ENCODE assay signal across 29 cellular contexts in genomic region chr4:116878280-116878679, GRCh38.
DNase-seq lines count a peak whose midpoint lies in the region; ATAC-seq, FAIRE-seq and TF ChIP-seq lines count a peak whose summit lies in the region.
"Had no signal": no experiment of that assay in that cellular context is flagged by ENCODE, and none has a peak within 500 bp of the region (broad histone marks: within the 10 kb centered on the region; RNA-seq: fewer than 3 reads in every experiment).

No MANE protein-coding gene starts in this region.

- POLR2A ChIA-PET in K562 (lab: Yijun Ruan, JAX): no interaction called here

- ATAC-seq in K562: no peak
- ATAC-seq: T-cell had no signal

- peak; percentile 5 for DNase-seq in NCI-H82 (lab: John Stamatoyannopoulos, UW)
- no peak for DNase-seq in NCI-H82 treated with DMSO at 0.1 percent for 48 hours (lab: John Stamatoyannopoulos, UW; ENCODE audit: unreplicated experiment)
- DNase-seq in RKO (ENCODE audit: low spot score): peak; percentile 27
- no peak for DNase-seq in K562 (ENCODE audit: extremely low read depth in 1 of 4, low spot score in 3 of 4)
- no peak for DNase-seq in iPS-NIHi11 (ENCODE audit: low spot score)
- no peak for DNase-seq in Ammon's horn (ENCODE audit: low spot score)
- no peak for DNase-seq in NCI-H1417 (lab: John Stamatoyannopoulos, UW)
- DNase-seq: C1 segment of cervical spinal cord; CD4-positive, alpha-beta memory T cell; COR-L47; DMS79; EL; GDM1; GOT3; HCEC 1CT; Karpas-422; MV-4-11; NCI-H1105; NCI-H146; NCI-H1930; NCI-H2171; NCI-H226; NCI-H510A treated with DMSO at 0.1 percent for 48 hours; NCI-H748 treated with DMSO at 0.1 percent for 48 hours; SHP77; T-cell had no signal

- no peaks in the 10 kb centered on the region; the same call in 1 of the 2 replicates for H3K9me3 ChIP-seq in K562 (replicated peaks; ENCODE audit: control insufficient read depth, insufficient read depth, low read depth, low read length)

- H3K4me3 ChIP-seq in K562: no peak overlapping the region

- no peaks in the 10 kb centered on the region for H3K27me3 ChIP-seq in K562 (ENCODE audit: control insufficient read depth in 2 of 2, insufficient read depth in 2 of 2, low read length in 2 of 2)

- CTCF ChIA-PET in K562 (lab: Yijun Ruan, JAX; ENCODE audit: low intra/inter-chr PET ratio): no interaction called here

- TF ChIP-seq POLR2A in K562 (conservative IDR thresholded peaks at IDR 0.05): no peak

- no peak for FAIRE-seq in K562 (lab: Jason Lieb, UNC)
- FAIRE-seq: GM12891 had no signal

- no peaks in the 10 kb centered on the region for H3K4me1 ChIP-seq in K562 (replicated peaks in 1 of 2; ENCODE audit: control insufficient read depth in 2 of 2, insufficient read depth in 2 of 2, low read length in 2 of 2)

- H3K4me2 ChIP-seq in K562 (ENCODE audit: insufficient read depth, low read length): no peak overlapping the region

- no peaks in the 10 kb centered on the region for H3K36me3 ChIP-seq in K562 (ENCODE audit: control insufficient read depth, insufficient read depth, low read length)

- no peaks in the 10 kb centered on the region for H4K20me1 ChIP-seq in K562 (replicated peaks; ENCODE audit: control insufficient read depth, insufficient read depth, low read length)

- intact Hi-C loops in K562 (cut with micrococcal nuclease): no loop called here

- no peaks in the 10 kb centered on the region for H3K9me1 ChIP-seq in K562 (ENCODE audit: control insufficient read depth, insufficient read depth, low read length)

- H3K79me2 ChIP-seq in K562 (ENCODE audit: control insufficient read depth, insufficient read depth, low read length): no peaks in the 10 kb centered on the region

- H3K9ac ChIP-seq in K562 (ENCODE audit: insufficient read depth in 1 of 2, low read depth in 2 of 2, low read length in 2 of 2): no peak overlapping the region

- no peak overlapping the region for H2AFZ ChIP-seq in K562 (ENCODE audit: low read depth, low read length)

- BruUV-seq in K562 (replicated peaks; lab: Mats Ljungman, UMichigan): no TSS peak

- no peak for TF ChIP-seq CTCF in K562 (IDR thresholded peaks at IDR 0.05 in 2 of 3, conservative IDR thresholded peaks at IDR 0.05 in 1 of 3; ENCODE audit: insufficient read depth in 2 of 3, low read depth in 1 of 3, low read length in 3 of 3)

- no peak for TF ChIP-seq EP300 in K562 (IDR thresholded peaks at IDR 0.05; ENCODE audit: low read length)

- no peak for TF ChIP-seq RAD21 in K562 (CRISPR knock-in tag; conservative IDR thresholded peaks at IDR 0.05 in 1 of 2, IDR thresholded peaks at IDR 0.05 in 1 of 2)

- in situ Hi-C loops in K562 (cut with MboI): no loop called here

- H3K27ac ChIP-seq in K562 (ENCODE audit: extremely low read depth, low read depth, low read length): no peak overlapping the region
- H3K27ac ChIP-seq: HL-60, RWPE1 had no signal

TF ChIP-seq in K562, 482 proteins besides CTCF, POLR2A, EP300 and RAD21:
- TF ChIP-seq TFE3 (CRISPR knock-in tag; IDR thresholded peaks at IDR 0.05) (peak; percentile 68), KAT2B (IDR thresholded peaks at IDR 0.05; ENCODE audit: low read depth, low read length) (no peak)

Comparison
In these comparisons a context has a peak if more than half of its experiments do, and no peak if none do; other contexts are left out.
1. DNase-seq: peak in NCI-H82 (single experiment) and RKO (single experiment); none in NCI-H82 treated with DMSO at 0.1 percent for 48 hours (single experiment), K562 (0 of 4), iPS-NIHi11 (single experiment), Ammon's horn (single experiment) and NCI-H1417 (0 of 3).